In the genomic region with DNA sequence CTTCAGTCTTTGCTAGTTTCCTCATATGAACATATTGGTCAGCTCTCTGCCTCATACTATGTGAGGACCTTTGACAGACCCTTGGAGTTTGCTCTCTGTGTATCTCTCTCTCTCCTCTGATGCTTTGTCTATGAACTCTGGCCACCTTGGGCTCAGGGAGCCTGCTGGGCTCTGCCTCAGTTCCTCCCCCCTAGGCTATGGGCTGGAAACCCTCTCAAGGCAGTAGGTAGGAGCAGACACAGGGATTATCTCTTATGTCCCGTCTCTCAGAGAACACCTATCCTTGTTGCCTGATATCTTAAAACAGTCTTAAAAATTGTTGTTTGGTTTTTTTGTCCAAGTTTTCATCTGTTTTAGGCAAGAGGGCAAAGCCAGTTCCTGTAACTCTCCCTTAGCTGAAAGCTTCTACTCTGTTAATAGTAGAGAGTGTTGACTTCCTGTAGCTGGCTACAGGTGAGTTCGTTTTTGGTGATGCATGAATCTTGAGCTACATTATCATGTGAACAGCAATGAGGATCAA, we compare ENCODE assay signal across 35 cellular contexts.
DNase-seq lines count a peak whose midpoint lies in the region; ATAC-seq, FAIRE-seq and TF ChIP-seq lines count a peak whose summit lies in the region.
"Had no signal": no experiment of that assay in that cellular context is flagged by ENCODE, and none has a peak within 500 bp of the region (broad histone marks: within the 10 kb centered on the region; RNA-seq: fewer than 3 reads in every experiment).

No MANE protein-coding gene starts in this region.

- POLR2A ChIA-PET in K562 (lab: Yijun Ruan, JAX), result interaction anchor here (0.6 kb wide), 1 partner anchor 15 kb away, joined by 3 read pairs; no protein-coding TSS in a partner anchor

- H2BK15ac ChIP-seq in H9 (ENCODE audit: low read depth, low read length), result no peak overlapping the region

- no peak overlapping the region for H3K23ac ChIP-seq in H9 (ENCODE audit: insufficient read length, low read depth, low read length)

- intact Hi-C loops in K562 (cut with micrococcal nuclease), result no loop called here

- peak overlapping the region; percentile 9 for H3K27ac Mint-ChIP-seq in central memory CD8-positive, alpha-beta T cell (ENCODE audit: low read depth)
- H3K27ac Mint-ChIP-seq in H9, result no peak overlapping the region; a peak in 1 of 7 replicates
- H3K27ac Mint-ChIP-seq: B cell; CD14-positive monocyte; CD4-positive, alpha-beta memory T cell; CD4-positive, alpha-beta T cell; CD4-positive, CD25-positive, alpha-beta regulatory T cell; CD8-positive, alpha-beta T cell had no signal

- H3K14ac ChIP-seq in H9 (ENCODE audit: insufficient read depth, low read length), result no peak overlapping the region; the same call in 1 of the 2 replicates

- no peak for ATAC-seq in K562
- no peak for ATAC-seq in central memory CD8-positive, alpha-beta T cell (replicated peaks; ENCODE audit: extremely low read depth, poor library complexity, severe bottlenecking)
- ATAC-seq: A549; CD8-positive, alpha-beta T cell had no signal

- H3K27me3 Mint-ChIP-seq in central memory CD8-positive, alpha-beta T cell, result peaks cover 60% of the 10 kb centered on the region
- H3K27me3 Mint-ChIP-seq in H9 (ENCODE audit: low read depth), result peaks cover 2% of the 10 kb centered on the region; the same call in 1 of the 2 replicates

- no peak overlapping the region for H2BK120ac ChIP-seq in H9 (ENCODE audit: low read depth, low read length, poor library complexity, severe bottlenecking)

- H3K4me3 Mint-ChIP-seq in central memory CD8-positive, alpha-beta T cell, result no peak overlapping the region
- no peak overlapping the region for H3K4me3 Mint-ChIP-seq in H9
- H3K4me3 Mint-ChIP-seq: B cell; CD14-positive monocyte; CD4-positive, alpha-beta T cell; CD4-positive, CD25-positive, alpha-beta regulatory T cell; CD8-positive, alpha-beta memory T cell; CD8-positive, alpha-beta T cell had no signal

- TF ChIP-seq RAD21 in K562 (CRISPR knock-in tag; conservative IDR thresholded peaks at IDR 0.05 in 1 of 2, IDR thresholded peaks at IDR 0.05 in 1 of 2), result no peak

- FAIRE-seq in HTR-8/SVneo (lab: Jason Lieb, UNC) (peak; percentile 72), K562 (lab: Jason Lieb, UNC) (no peak)
- FAIRE-seq: A204.1, A549, D721Med had no signal

- no peak overlapping the region for H3K56ac ChIP-seq in H9 (ENCODE audit: insufficient read length, low read depth, low read length)

- H4K91ac ChIP-seq in H9 (ENCODE audit: insufficient read length, low read depth, low read length), result no peak overlapping the region

- no peak for TF ChIP-seq POLR2A in K562 (conservative IDR thresholded peaks at IDR 0.05)

- H3K36me3 Mint-ChIP-seq in central memory CD8-positive, alpha-beta T cell (ENCODE audit: insufficient read depth), result peaks cover 2% of the 10 kb centered on the region
- no peaks in the 10 kb centered on the region; a peak in 2 of 7 replicates for H3K36me3 Mint-ChIP-seq in H9 (ENCODE audit: insufficient read depth in 1 of 3, low read depth in 3 of 3)
- H3K36me3 Mint-ChIP-seq: CD14-positive monocyte had no signal

- no peak for TF ChIP-seq CTCF in K562 (IDR thresholded peaks at IDR 0.05 in 2 of 3, conservative IDR thresholded peaks at IDR 0.05 in 1 of 3; ENCODE audit: insufficient read depth in 2 of 3, low read depth in 1 of 3, low read length in 3 of 3)
- TF ChIP-seq CTCF in H9 (conservative IDR thresholded peaks at IDR 0.05), result no peak

- no peak overlapping the region for H3T11ph ChIP-seq in H9 (ENCODE audit: low read length)

- no peak for DNase-seq in HTR-8/SVneo (ENCODE audit: insufficient read length, low spot score)
- DNase-seq in K562 (ENCODE audit: extremely low read depth in 1 of 4, low spot score in 3 of 4), result no peak
- no peak for DNase-seq in central memory CD8-positive, alpha-beta T cell (ENCODE audit: low spot score in 2 of 2)
- DNase-seq in dedifferentiated amniotic fluid mesenchymal stem cell (ENCODE audit: extremely low spot score), result no peak
- DNase-seq in SK-N-DZ (ENCODE audit: low spot score), result no peak
- no peak for DNase-seq in H9
- DNase-seq: 8988T; ACHN; AML-193; BE2C; C1 segment of cervical spinal cord; Caco-2; Calu3; CD4-positive, alpha-beta memory T cell; CD4-positive, alpha-beta T cell; CD4-positive, CD25-positive, alpha-beta regulatory T cell; CD8-positive, alpha-beta memory T cell; CD8-positive, alpha-beta T cell; COR-L47; DMS 273 treated with DMSO at 0.1 percent for 48 hours; DMS153; DMS53; DMS79; DMS79 treated with DMSO at 0.1 percent for 48 hours; DND-41; EL had no signal

- no peak overlapping the region for H2BK20ac ChIP-seq in H9 (ENCODE audit: low read depth, low read length, poor library complexity, severe bottlenecking)

- H3K4me2 ChIP-seq in K562 (ENCODE audit: insufficient read depth, low read length), result no peak overlapping the region
- H3K4me2 ChIP-seq in H9 (ENCODE audit: insufficient read depth, insufficient read length, low read length), result no peak overlapping the region
- H3K4me2 ChIP-seq: A549; BLaER1; BLaER1 treated with 17β-estradiol and CSF1 and Interleukin-3, amounts not matched to agents 10 nM and 100 nM had no signal

- H3K9me3 ChIP-seq in K562 (replicated peaks; ENCODE audit: control insufficient read depth, insufficient read depth, low read depth, low read length) (no peaks in the 10 kb centered on the region), H9 (ENCODE audit: control insufficient read depth, low read depth, low read length) (no peaks in the 10 kb centered on the region)
- H3K9me3 ChIP-seq: BE2C had no signal

- 0% methylated on average over 2 of the region's 2 CpGs for WGBS in K562 (ENCODE audit: insufficient coverage, low coverage, missing lambda C conversion rate)
- no CpG with 5 or more reads among the region's 2 CpGs for WGBS in H9 (ENCODE audit: extremely low coverage, insufficient read length, low lambda C conversion rate)

- no peak overlapping the region for H3K18ac ChIP-seq in H9 (ENCODE audit: insufficient read length, low read depth, low read length)

- H2AFZ ChIP-seq in K562 (ENCODE audit: low read depth, low read length) (no peak overlapping the region), H9 (ENCODE audit: low read length) (no peak overlapping the region)

- H2BK5ac ChIP-seq in H9 (ENCODE audit: insufficient read length, low read length), result no peak overlapping the region

- no peaks in the 10 kb centered on the region for H3K23me2 ChIP-seq in H9 (ENCODE audit: insufficient read length, low read depth, low read length, poor library complexity, severe bottlenecking)

- peaks cover 24% of the 10 kb centered on the region for H3K9me3 Mint-ChIP-seq in central memory CD8-positive, alpha-beta T cell
- H3K9me3 Mint-ChIP-seq in H9, result peaks cover 3 to 5% of the 10 kb centered on the region in 2 experiments; a peak in 3 of 5 replicates

- H3K27ac ChIP-seq in K562 (ENCODE audit: extremely low read depth, low read depth, low read length), result no peak overlapping the region
- no peak overlapping the region for H3K27ac ChIP-seq in H9 (ENCODE audit: insufficient read length, low read depth, low read length)
- H3K27ac ChIP-seq: 22Rv1; A549; BLaER1; BLaER1 treated with 17β-estradiol and CSF1 and Interleukin-3, amounts not matched to agents 10 nM and 100 nM; C4-2B had no signal

- no TSS peak for BruUV-seq in K562 (replicated peaks; lab: Mats Ljungman, UMichigan)

- no peaks in the 10 kb centered on the region for H3K79me1 ChIP-seq in H9 (ENCODE audit: insufficient read depth, low read depth, low read length, poor library complexity, severe bottlenecking)

- no peak overlapping the region for H2BK12ac ChIP-seq in H9 (ENCODE audit: insufficient read length, low read depth, low read length)

- no peaks in the 10 kb centered on the region for H3K36me3 ChIP-seq in K562 (ENCODE audit: control insufficient read depth, insufficient read depth, low read length)
- H3K36me3 ChIP-seq: BE2C; BLaER1; BLaER1 treated with 17β-estradiol and CSF1 and Interleukin-3, amounts not matched to agents 10 nM and 100 nM had no signal

- H3K4me3 ChIP-seq in K562, result no peak overlapping the region
- H3K4me3 ChIP-seq: A549; BLaER1; BLaER1 treated with 17β-estradiol and CSF1 and Interleukin-3, amounts not matched to agents 10 nM and 100 nM had no signal

- H3K9ac ChIP-seq in K562 (ENCODE audit: insufficient read depth in 1 of 2, low read depth in 2 of 2, low read length in 2 of 2) (no peak overlapping the region), H9 (ENCODE audit: extremely low read depth, insufficient read length, low read length) (no peak overlapping the region)
- H3K9ac ChIP-seq: BLaER1; BLaER1 treated with 17β-estradiol and CSF1 and Interleukin-3, amounts not matched to agents 10 nM and 100 nM had no signal

- no peak for TF ChIP-seq EP300 in K562 (IDR thresholded peaks at IDR 0.05; ENCODE audit: low read length)

- H3K4ac ChIP-seq in H9 (ENCODE audit: low read depth, low read length), result no peak overlapping the region

- in situ Hi-C loops in K562 (cut with MboI), result no loop called here

- H4K5ac ChIP-seq in H9 (ENCODE audit: insufficient read length, low read depth, low read length), result no peak overlapping the region

- H3K4me1 Mint-ChIP-seq in central memory CD8-positive, alpha-beta T cell, result no peaks in the 10 kb centered on the region
- peaks cover 0 to 6% of the 10 kb centered on the region in 2 experiments; a peak in 2 of 4 replicates for H3K4me1 Mint-ChIP-seq in H9
- H3K4me1 Mint-ChIP-seq: CD14-positive monocyte; CD4-positive, alpha-beta memory T cell; CD8-positive, alpha-beta memory T cell had no signal

- no peaks in the 10 kb centered on the region for H3K4me1 ChIP-seq in K562 (replicated peaks in 1 of 2; ENCODE audit: control insufficient read depth in 2 of 2, insufficient read depth in 2 of 2, low read length in 2 of 2)
- H3K4me1 ChIP-seq in H9 (ENCODE audit: insufficient read depth, low read length), result no peaks in the 10 kb centered on the region
- H3K4me1 ChIP-seq: A549; BE2C; BLaER1; BLaER1 treated with 17β-estradiol and CSF1 and Interleukin-3, amounts not matched to agents 10 nM and 100 nM; Caco-2 had no signal

- CTCF ChIA-PET in K562 (lab: Yijun Ruan, JAX; ENCODE audit: low intra/inter-chr PET ratio), result no interaction called here

- H2AK5ac ChIP-seq in H9 (ENCODE audit: insufficient read length, low read length), result no peak overlapping the region

- H4K20me1 ChIP-seq in K562 (replicated peaks; ENCODE audit: control insufficient read depth, insufficient read depth, low read length) (no peaks in the 10 kb centered on the region), H9 (ENCODE audit: control insufficient read depth, insufficient read depth, insufficient read length) (no peaks in the 10 kb centered on the region)
- H4K20me1 ChIP-seq: BLaER1; BLaER1 treated with 17β-estradiol and CSF1 and Interleukin-3, amounts not matched to agents 10 nM and 100 nM had no signal

- H3K9me1 ChIP-seq in K562 (ENCODE audit: control insufficient read depth, insufficient read depth, low read length), result no peaks in the 10 kb centered on the region

- H3K27me3 ChIP-seq in K562 (ENCODE audit: control insufficient read depth in 2 of 2, insufficient read depth in 2 of 2, low read length in 2 of 2), result peaks cover 0 to 5% of the 10 kb centered on the region in 2 experiments; a peak in 3 of 5 replicates
- no peaks in the 10 kb centered on the region for H3K27me3 ChIP-seq in H9 (ENCODE audit: insufficient read depth, low read length)
- H3K27me3 ChIP-seq: BLaER1; BLaER1 treated with 17β-estradiol and CSF1 and Interleukin-3, amounts not matched to agents 10 nM and 100 nM had no signal

- H4K8ac ChIP-seq in H9 (replicated peaks; ENCODE audit: insufficient read length, low read depth, low read length), result no peak overlapping the region

- H3K79me2 ChIP-seq in K562 (ENCODE audit: control insufficient read depth, insufficient read depth, low read length) (no peaks in the 10 kb centered on the region), H9 (ENCODE audit: insufficient read depth, low read length) (no peaks in the 10 kb centered on the region)
